12 cellular contexts compared by ENCODE assay signal in genomic region chr11:75924966-75925784, GRCh38.
A peak's percentile ranks its signal among the peaks of the same experiment; 100 is the strongest.
DNase-seq lines count a peak whose midpoint lies in the region; ATAC-seq and TF ChIP-seq lines count a peak whose summit lies in the region.
"Had no signal": no experiment of that assay in that cellular context is flagged by ENCODE, and none has a peak within 500 bp of the region (broad histone marks: within the 10 kb centered on the region; RNA-seq: fewer than 3 reads in every experiment).

No MANE protein-coding gene starts in this region.

- peak overlapping the region in 5 of 59 donors; percentile 4 to 32 (median 19) for H3K4me3 ChIP-seq in dorsolateral prefrontal cortex
- H3K4me3 ChIP-seq: A549 had no signal

- DNase-seq in A172 (ENCODE audit: low spot score) (peak; percentile 31), LHCN-M2 (ENCODE audit: low read depth) (peak; percentile 28), dorsolateral prefrontal cortex (peak in 1 of 10 donors; percentile 28), left colon (no peak), NCI-H2081 treated with DMSO at 0.1 percent for 48 hours (lab: John Stamatoyannopoulos, UW) (no peak)
- no peak for DNase-seq in activated CD4-positive, alpha-beta T cell treated with anti-CD3 and anti-CD28 coated beads for 48 hours
- DNase-seq: midbrain, SHP77 treated with DMSO at 0.1 percent for 48 hours had no signal

- H3K27me3 ChIP-seq in dorsolateral prefrontal cortex = no peaks in the 10 kb centered on the region

- TF ChIP-seq CTCF in dorsolateral prefrontal cortex (IDR thresholded peaks at IDR 0.05 in 54 of 56, conservative IDR thresholded peaks at IDR 0.05 in 2 of 56; ENCODE audit: low read depth in 1 of 56, partially characterized antibody in 56 of 56) = no peak

- ATAC-seq in left colon (peak; percentile 82), GM19035 (IDR thresholded peaks at IDR 0.05; ENCODE audit: unreplicated experiment) (no peak), GM19463 (IDR thresholded peaks at IDR 0.05; ENCODE audit: unreplicated experiment) (no peak)
- ATAC-seq: A549, WTC11 had no signal

- intact Hi-C loops in dorsolateral prefrontal cortex (cut with DNase I) = no loop called here
- intact Hi-C loops in left colon (cut with DNase I, micrococcal nuclease) = no loop called here

- peak overlapping the region in 40 of 59 donors; percentile 1 to 77 (median 44) for H3K27ac ChIP-seq in dorsolateral prefrontal cortex
- H3K27ac ChIP-seq: A549 had no signal

Comparison
In these comparisons a context has a peak if more than half of its experiments do, and no peak if none do; other contexts are left out.
1. DNase-seq: peak in A172 (single experiment) and LHCN-M2 (single experiment); none in left colon (0 of 2), NCI-H2081 treated with DMSO at 0.1 percent for 48 hours (single experiment) and activated CD4-positive, alpha-beta T cell treated with anti-CD3 and anti-CD28 coated beads for 48 hours (single experiment).